Comparison of ENCODE assay signal across 17 cellular contexts in the genomic region with DNA sequence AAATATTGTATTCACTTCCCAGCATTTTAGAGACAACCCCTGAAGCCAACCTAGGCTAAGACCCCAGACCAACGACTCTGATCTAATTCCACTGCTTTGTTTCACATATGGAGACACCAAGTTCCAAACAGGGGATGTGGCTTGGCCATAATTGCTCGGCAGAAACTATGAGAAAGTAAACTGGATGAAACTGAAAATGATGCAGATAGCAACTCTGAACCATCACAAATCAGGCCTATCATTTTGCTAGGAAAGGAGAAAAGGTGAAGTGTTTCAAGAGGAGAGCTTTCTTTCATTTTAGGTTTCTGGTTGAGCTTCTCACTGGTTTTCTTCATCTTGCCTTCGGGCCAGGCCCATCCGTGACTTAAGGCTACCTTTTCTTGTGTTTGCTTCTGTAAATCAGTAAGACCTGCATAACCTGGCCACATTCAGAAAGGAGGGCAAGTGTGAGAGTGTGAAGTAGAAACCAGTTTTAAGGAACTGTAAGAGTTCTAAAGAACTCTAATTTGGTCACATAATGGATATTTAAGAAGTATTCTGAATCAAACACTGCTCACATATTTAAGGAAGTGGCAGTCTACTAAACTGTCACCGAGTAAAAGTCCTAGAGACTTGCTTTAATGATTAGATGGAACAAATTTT.
DNase-seq lines count a peak whose midpoint lies in the region; ATAC-seq and TF ChIP-seq lines count a peak whose summit lies in the region.
"Had no signal": no experiment of that assay in that cellular context is flagged by ENCODE, and none has a peak within 500 bp of the region (broad histone marks: within the 10 kb centered on the region; RNA-seq: fewer than 3 reads in every experiment).

No MANE protein-coding gene starts in this region.

- H3K27me3 ChIP-seq in transverse colon: no peaks in the 10 kb centered on the region
- H3K27me3 ChIP-seq: gastrocnemius medialis, right lobe of liver had no signal

- no peaks in the 10 kb centered on the region for H3K36me3 ChIP-seq in transverse colon
- H3K36me3 ChIP-seq: gastrocnemius medialis, right lobe of liver had no signal

- no peak for TF ChIP-seq EP300 in transverse colon (IDR thresholded peaks at IDR 0.05; ENCODE audit: low read depth)

- H3K36me3 Mint-ChIP-seq in activated CD4-positive, alpha-beta T cell treated with anti-CD3 and anti-CD28 coated beads, Interleukin-2, amount 10 ng/mL, durations not matched to agents 24 days and 14 days (ENCODE audit: low read depth): peaks cover 20% of the 10 kb centered on the region
- H3K36me3 Mint-ChIP-seq in T-helper 2 cell treated with Interferon-gamma antibody and Interleukin-4, amounts not matched to agents 5 μg/mL and 100 μg/mL, for 36 hours (ENCODE audit: low read depth): peaks cover 23% of the 10 kb centered on the region
- no peaks in the 10 kb centered on the region for H3K36me3 Mint-ChIP-seq in nephron (ENCODE audit: low read depth)

- TF ChIP-seq POLR2A in transverse colon (IDR thresholded peaks at IDR 0.05): no peak

- no peaks in the 10 kb centered on the region for H3K27me3 Mint-ChIP-seq in activated CD4-positive, alpha-beta T cell treated with anti-CD3 and anti-CD28 coated beads, Interleukin-2, amount 10 ng/mL, durations not matched to agents 24 days and 14 days
- H3K27me3 Mint-ChIP-seq in T-helper 2 cell treated with Interferon-gamma antibody and Interleukin-4, amounts not matched to agents 5 μg/mL and 100 μg/mL, for 36 hours (ENCODE audit: low read depth): peaks cover 6% of the 10 kb centered on the region
- H3K27me3 Mint-ChIP-seq in nephron (ENCODE audit: low read depth): no peaks in the 10 kb centered on the region

- H3K4me3 Mint-ChIP-seq in activated CD4-positive, alpha-beta T cell treated with anti-CD3 and anti-CD28 coated beads, Interleukin-2, amount 10 ng/mL, durations not matched to agents 24 days and 14 days: peak overlapping the region; percentile 70
- peak overlapping the region; percentile 49 for H3K4me3 Mint-ChIP-seq in T-helper 2 cell treated with Interferon-gamma antibody and Interleukin-4, amounts not matched to agents 5 μg/mL and 100 μg/mL, for 36 hours
- no peak overlapping the region for H3K4me3 Mint-ChIP-seq in nephron

- intact Hi-C loops in activated CD4-positive, alpha-beta T cell treated with anti-CD3 and anti-CD28 coated beads, Interleukin-2, amount 10 ng/mL, durations not matched to agents 24 days and 14 days (cut with micrococcal nuclease): loop anchor here (1.0 to 10.0 kb wide), 6 partner anchors 26 to 394 kb away; partner anchors contain the start of gene MAP3K7
- intact Hi-C loops in transverse colon (cut with DNase I; ENCODE audit: low total_unique reads): no loop called here

- peak overlapping the region; percentile 59 for H3K27ac Mint-ChIP-seq in activated CD4-positive, alpha-beta T cell treated with anti-CD3 and anti-CD28 coated beads, Interleukin-2, amount 10 ng/mL, durations not matched to agents 24 days and 14 days
- H3K27ac Mint-ChIP-seq in T-helper 2 cell treated with Interferon-gamma antibody and Interleukin-4, amounts not matched to agents 5 μg/mL and 100 μg/mL, for 36 hours: peak overlapping the region; percentile 70
- peak overlapping the region in 2 of 3 experiments; percentile 35 for H3K27ac Mint-ChIP-seq in nephron

- peak; percentile 75 for DNase-seq in activated CD4-positive, alpha-beta T cell treated with anti-CD3 and anti-CD28 coated beads, Interleukin-2, amount 10 ng/mL, durations not matched to agents 24 days and 14 days
- no peak for DNase-seq in activated CD4-positive, alpha-beta T cell treated with anti-CD3 and anti-CD28 coated beads, Interleukin-2, amount 50 U/mL, for 4 hours
- DNase-seq in T-helper 2 cell treated with Interferon-gamma antibody and Interleukin-4, amounts not matched to agents 5 μg/mL and 100 μg/mL, for 36 hours (ENCODE audit: low spot score): no peak
- no peak for DNase-seq in NCI-H187 (lab: John Stamatoyannopoulos, UW)
- no peak for DNase-seq in AG08396 (ENCODE audit: low spot score)
- no peak for DNase-seq in transverse colon
- DNase-seq: activated CD4-positive, alpha-beta T cell treated with anti-CD3 and anti-CD28 coated beads, Interleukin-2, amount 50 U/mL, for 48 hours; Calu3; gastrocnemius medialis; NCI-H2029; NCI-H774; right lobe of liver; stimulated activated CD4-positive, alpha-beta T cell treated with anti-CD3 and anti-CD28 coated beads, Interleukin-2, amount 100 ng/mL, for 48 hours had no signal

- H3K27ac ChIP-seq in transverse colon: no peak overlapping the region
- H3K27ac ChIP-seq: A549, gastrocnemius medialis, right lobe of liver had no signal

- WGBS in transverse colon (ENCODE audit: low coverage in 1 of 2), 2 donors: 65 to 67% methylated on average over 5 of the region's 5 CpGs

- TF ChIP-seq CTCF in nephron (IDR thresholded peaks at IDR 0.05; ENCODE audit: unreplicated experiment in 3 of 3) (no peak), transverse colon (IDR thresholded peaks at IDR 0.05) (no peak)

- H3K9me3 ChIP-seq in transverse colon: no peaks in the 10 kb centered on the region
- H3K9me3 ChIP-seq: A549, gastrocnemius medialis, right lobe of liver had no signal

- H3K4me1 Mint-ChIP-seq in activated CD4-positive, alpha-beta T cell treated with anti-CD3 and anti-CD28 coated beads, Interleukin-2, amount 10 ng/mL, durations not matched to agents 24 days and 14 days: peaks cover 69% of the 10 kb centered on the region
- H3K4me1 Mint-ChIP-seq in T-helper 2 cell treated with Interferon-gamma antibody and Interleukin-4, amounts not matched to agents 5 μg/mL and 100 μg/mL, for 36 hours (ENCODE audit: low read depth): peaks cover 71% of the 10 kb centered on the region
- peaks cover 44% of the 10 kb centered on the region for H3K4me1 Mint-ChIP-seq in nephron

- H3K4me1 ChIP-seq in transverse colon: peaks cover 0 to 13% (median 2%) of the 10 kb centered on the region in 4 donors
- H3K4me1 ChIP-seq: A549 had no signal

- in situ Hi-C loops in transverse colon (cut with MboI; ENCODE audit: low pct_ligation_motif_present in 1 of 4, low pct_unique_long_range_greater_than_20kb in 1 of 4, low sequenced_read_pairs in 3 of 4): no loop called here

- ATAC-seq in GM21447 (IDR thresholded peaks at IDR 0.05; ENCODE audit: unreplicated experiment): peak; percentile 57
- ATAC-seq: A549, gastrocnemius medialis, HCT116, right lobe of liver had no signal

- H3K9me3 Mint-ChIP-seq in activated CD4-positive, alpha-beta T cell treated with anti-CD3 and anti-CD28 coated beads, Interleukin-2, amount 10 ng/mL, durations not matched to agents 24 days and 14 days: no peaks in the 10 kb centered on the region
- H3K9me3 Mint-ChIP-seq in T-helper 2 cell treated with Interferon-gamma antibody and Interleukin-4, amounts not matched to agents 5 μg/mL and 100 μg/mL, for 36 hours: no peaks in the 10 kb centered on the region
- H3K9me3 Mint-ChIP-seq in nephron: no peaks in the 10 kb centered on the region

- no peak overlapping the region for H3K4me3 ChIP-seq in transverse colon
- H3K4me3 ChIP-seq: A549, gastrocnemius medialis, right lobe of liver had no signal

Comparison
In these comparisons a context has a peak if more than half of its experiments do, and no peak if none do; other contexts are left out.
1. H3K4me3 Mint-ChIP-seq: peak in activated CD4-positive, alpha-beta T cell treated with anti-CD3 and anti-CD28 coated beads, Interleukin-2, amount 10 ng/mL, durations not matched to agents 24 days and 14 days (single experiment) and T-helper 2 cell treated with Interferon-gamma antibody and Interleukin-4, amounts not matched to agents 5 μg/mL and 100 μg/mL, for 36 hours (single experiment); none in nephron (0 of 3).
2. Peak in every context shown above with its lines, with median percentiles within 50 percentile points of each other: H3K27ac Mint-ChIP-seq.